In the genomic region with DNA sequence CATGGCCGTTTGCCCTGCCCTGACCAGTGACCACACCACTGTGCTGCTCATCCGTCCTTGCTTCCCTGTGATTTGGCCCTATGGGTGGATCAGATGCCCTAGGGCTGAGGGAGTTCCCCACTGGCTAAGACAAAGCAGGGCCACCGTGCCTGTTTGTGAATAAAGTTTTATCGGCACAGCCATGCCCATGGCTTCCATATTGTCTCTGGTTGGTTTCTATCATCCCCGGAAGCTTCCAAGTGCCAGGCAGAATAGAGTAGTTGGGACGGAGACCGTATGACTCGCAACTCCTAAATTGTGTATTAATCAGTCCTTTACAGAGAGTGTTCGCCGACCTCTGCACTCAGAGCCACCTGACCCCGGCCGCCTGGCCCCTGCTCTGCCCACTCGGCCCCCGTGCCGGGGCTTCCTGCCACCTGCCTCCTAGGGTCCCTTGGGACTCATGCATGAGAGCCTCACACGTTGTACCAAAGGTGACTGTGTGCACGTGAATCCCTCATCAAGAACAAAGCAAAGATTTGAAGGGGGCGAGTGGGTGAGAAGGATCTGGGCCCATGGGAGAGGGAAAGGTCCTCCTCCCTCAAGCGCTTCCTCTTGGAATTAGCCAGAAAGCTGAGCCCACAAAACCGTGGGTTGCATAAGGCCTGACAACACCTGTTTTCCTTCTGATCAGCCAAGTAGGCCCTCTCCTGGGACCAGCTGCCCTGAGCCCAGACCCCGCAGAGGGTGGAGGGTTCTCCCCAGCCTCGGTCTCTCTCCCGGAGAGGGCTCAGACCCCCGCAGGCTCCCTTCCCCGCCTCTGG, we compare ENCODE assay signal across 1 cellular context.
TF ChIP-seq lines count a peak whose summit lies in the region.

No MANE protein-coding gene starts in this region.

TF ChIP-seq in H1, 55 proteins besides CTCF, POLR2A, EP300 and RAD21:
- TF ChIP-seq SP1 (IDR thresholded peaks at IDR 0.05; ENCODE audit: low read depth, low read length), result no peak
- no peak for TF ChIP-seq ZNF274 (IDR thresholded peaks at IDR 0.05; ENCODE audit: borderline replicate concordance, extremely low read depth, low read length)
- TF ChIP-seq CEBPB (IDR thresholded peaks at IDR 0.05; ENCODE audit: low read depth, low read length), result no peak
- TF ChIP-seq SAP30 (IDR thresholded peaks at IDR 0.05; ENCODE audit: insufficient read depth, insufficient replicate concordance, low read length), result no peak
- no peak for TF ChIP-seq CBX8 (IDR thresholded peaks at IDR 0.05; ENCODE audit: borderline replicate concordance, low read depth, low read length)
- no peak for TF ChIP-seq GTF2F1 (IDR thresholded peaks at IDR 0.05; ENCODE audit: borderline replicate concordance, low read depth, low read length)
- no peak for TF ChIP-seq SP2 (IDR thresholded peaks at IDR 0.05; ENCODE audit: low read length)
- no peak for TF ChIP-seq POLR2AphosphoS5 (IDR thresholded peaks at IDR 0.05; ENCODE audit: low read depth, low read length)
- no peak for TF ChIP-seq JUND (IDR thresholded peaks at IDR 0.05; ENCODE audit: low read length)
- no peak for TF ChIP-seq SRF (IDR thresholded peaks at IDR 0.05; ENCODE audit: low read depth, low read length)
